Comparison of ENCODE assay signal across 8 cellular contexts in genomic region chr14:22955702-22956575, GRCh38. TPM values are rescaled to one million over a fixed set of nuclear protein-coding genes. Genes with fewer than 3 reads are reported as not detected.
DNase-seq lines count a peak whose midpoint lies in the region; ATAC-seq and TF ChIP-seq lines count a peak whose summit lies in the region.

No MANE protein-coding gene starts in this region.

- H3K4me1 ChIP-seq in SK-N-SH (ENCODE audit: control insufficient read depth in 1 of 2, insufficient read depth in 2 of 2, low read depth in 1 of 2, low read length in 1 of 2), result peaks cover 4 to 6% of the 10 kb centered on the region in 2 experiments; a peak in 2 of 4 replicates
- H3K4me1 ChIP-seq in adrenal gland (replicated peaks in 1 of 2), result peaks cover 0 to 11% of the 10 kb centered on the region in 2 donors

- POLR2A ChIA-PET in SK-N-SH (lab: Yijun Ruan, JAX), result interaction anchor here (0.6 to 1.6 kb wide), 8 partner anchors 10 to 51 kb away, joined by 3 to 8 read pairs (median 4); partner anchors contain the start of genes AJUBA and RBM23

- TF ChIP-seq POLR2A in adrenal gland (IDR thresholded peaks at IDR 0.05), result no peak

- DNase-seq in SK-N-SH, result no peak
- no peak for DNase-seq in adrenal gland
- DNase-seq in kidney tubule cell (ENCODE audit: low spot score), result peak; percentile 84
- peak in 1 of 49 donors; percentile 3 for DNase-seq in substantia nigra (lab: John Stamatoyannopoulos, UW)
- DNase-seq in NCI-H2107 treated with DMSO at 0.1 percent for 48 hours (lab: John Stamatoyannopoulos, UW; ENCODE audit: unreplicated experiment), result no peak
- no peak for DNase-seq in KBM-7

- WGBS in SK-N-SH (ENCODE audit: low lambda C conversion rate), result 59% methylated on average over 19 of the region's 19 CpGs
- 19 to 24% (median 23%) methylated on average over 19 of the region's 19 CpGs for WGBS in adrenal gland, 4 donors

- H4K20me1 ChIP-seq in SK-N-SH (ENCODE audit: insufficient read depth), result no peaks in the 10 kb centered on the region

- H3K36me3 ChIP-seq in SK-N-SH (replicated peaks in 1 of 2; ENCODE audit: control insufficient read depth in 1 of 2, insufficient read depth in 2 of 2, low read length in 1 of 2) (peaks cover 3 to 14% of the 10 kb centered on the region in 2 experiments), adrenal gland (replicated peaks in 1 of 2) (peaks cover 0 to 8% of the 10 kb centered on the region in 2 donors)

- H3K9me3 ChIP-seq in SK-N-SH (no peaks in the 10 kb centered on the region), adrenal gland (replicated peaks in 1 of 3) (no peaks in the 10 kb centered on the region)

- H2AFZ ChIP-seq in SK-N-SH (ENCODE audit: low read depth), result peak overlapping the region; percentile 95

- TF ChIP-seq EP300 in SK-N-SH (IDR thresholded peaks at IDR 0.05; ENCODE audit: borderline replicate concordance in 1 of 2, low read depth in 1 of 2, low read length in 1 of 2), result no peak

- intact Hi-C loops in adrenal gland (cut with DNase I), result no loop called here

- peak overlapping the region; percentile 61 to 88 for H3K4me3 ChIP-seq in SK-N-SH (ENCODE audit: low read depth in 2 of 2, low read length in 1 of 2)
- peak overlapping the region in 3 of 4 donors; percentile 41 to 69 (median 67) for H3K4me3 ChIP-seq in adrenal gland

- no peak for TF ChIP-seq RAD21 in SK-N-SH (IDR thresholded peaks at IDR 0.05; ENCODE audit: low read length)

- peaks cover 15% of the 10 kb centered on the region for H3F3A ChIP-seq in SK-N-SH (replicated peaks; ENCODE audit: insufficient read depth)

- TF ChIP-seq CTCF in SK-N-SH (IDR thresholded peaks at IDR 0.05) (no peak), adrenal gland (IDR thresholded peaks at IDR 0.05) (no peak)

- peak overlapping the region; percentile 86 for H3K4me2 ChIP-seq in SK-N-SH

- H3K9me2 ChIP-seq in SK-N-SH, result no peaks in the 10 kb centered on the region

- H3K9ac ChIP-seq in SK-N-SH, result peak overlapping the region; percentile 89

- CTCF ChIA-PET in SK-N-SH (lab: Yijun Ruan, JAX), result interaction anchor here (1.1 to 3.5 kb wide), 12 partner anchors 10 to 386 kb away, joined by 3 to 16 read pairs (median 5); partner anchors contain the start of gene PRMT5

- H3K79me2 ChIP-seq in SK-N-SH (ENCODE audit: insufficient read depth), result no peaks in the 10 kb centered on the region; the same call in 1 of the 2 replicates

- no peaks in the 10 kb centered on the region for H3K27me3 ChIP-seq in SK-N-SH (ENCODE audit: insufficient read depth)
- H3K27me3 ChIP-seq in adrenal gland, result no peaks in the 10 kb centered on the region

- in situ Hi-C loops in KBM-7 (cut with MboI; ENCODE audit: low pct_unique_long_range_greater_than_20kb, low sequenced_read_pairs), result no loop called here

- ATAC-seq in SK-N-SH treated with all-trans-retinoic acid at 6 μM for 48 hours, result no peak
- ATAC-seq in GM19455 (IDR thresholded peaks at IDR 0.05; ENCODE audit: unreplicated experiment), result no peak

- H3K27ac ChIP-seq in SK-N-SH (ENCODE audit: low read depth in 2 of 2, low read length in 1 of 2) (peak overlapping the region; percentile 85 to 86), adrenal gland (peak overlapping the region; percentile 89 to 98 (median 95)), substantia nigra (ENCODE audit: low read depth, low read length, poor library complexity, severe bottlenecking) (peak overlapping the region; percentile 89)

TF ChIP-seq in SK-N-SH, 30 proteins besides CTCF, POLR2A, EP300 and RAD21:
- TF ChIP-seq FOXJ3 (CRISPR knock-in tag; IDR thresholded peaks at IDR 0.05), result no peak
TF ChIP-seq in SK-N-SH: peak in this region for 0.

TF ChIP-seq in SK-N-SH treated with all-trans-retinoic acid at 6 μM for 48 hours, 23 proteins besides CTCF, POLR2A, EP300 and RAD21:
- TF ChIP-seq ZFP30 (CRISPR knock-in tag; IDR thresholded peaks at IDR 0.05) (no peak), TCF4 (CRISPR knock-in tag; IDR thresholded peaks at IDR 0.05; ENCODE audit: borderline replicate concordance) (no peak)

RNA-seq across cellular contexts. Expression of gene HAUS4, which starts 1.0 kb away (rescaled TPM):
- 25.0 and 27.3 TPM in 2 replicates for polyA plus RNA-seq in SK-N-SH (2012; rRNA removed)
- 20.8 and 25.7 TPM in 2 replicates for polyA plus RNA-seq in SK-N-SH (2012; cell fraction: cytosol; rRNA removed)
- 32.3 and 38.8 TPM in 2 replicates for polyA plus RNA-seq in SK-N-SH (2012; cell fraction: nucleus; rRNA removed)
- total RNA-seq in adrenal gland, result 10 to 100 TPM; 16.8 to 72.2 (median 40.9) TPM
- 10 to 100 TPM; 11.2 to 20.4 (median 20.0) TPM for polyA plus RNA-seq in adrenal gland

RNA-seq across cellular contexts. Expression of gene AJUBA, which starts 26.4 kb away (rescaled TPM):
- polyA plus RNA-seq in SK-N-SH (2012; rRNA removed) (24.4 and 36.2 TPM in 2 replicates), adrenal gland (1 to 10 TPM; 1.4 to 3.6 (median 2.3) TPM)
- polyA plus RNA-seq in SK-N-SH (2012; cell fraction: cytosol; rRNA removed), result 20.0 and 24.7 TPM in 2 replicates
- polyA plus RNA-seq in SK-N-SH (2012; cell fraction: nucleus; rRNA removed), result 37.7 and 54.6 TPM in 2 replicates
- 10 to 100 TPM in 3 of 8 donors, 1 to 10 TPM in 5; 2.0 to 12.6 (median 7.3) TPM for total RNA-seq in adrenal gland

RNA-seq across cellular contexts. Expression of gene PRMT5, which starts 26.8 kb away (rescaled TPM):
- 132 and 174 TPM in 2 replicates for polyA plus RNA-seq in SK-N-SH (2012; rRNA removed)
- 103 and 123 TPM in 2 replicates for polyA plus RNA-seq in SK-N-SH (2012; cell fraction: cytosol; rRNA removed)
- polyA plus RNA-seq in SK-N-SH (2012; cell fraction: nucleus; rRNA removed), result 158 and 224 TPM in 2 replicates
- total RNA-seq in adrenal gland, result 100 to 1,000 TPM in 2 of 8 donors, 10 to 100 TPM in 6; 28.6 to 125 (median 62.8) TPM
- 100 to 1,000 TPM in 1 of 3 donors, 10 to 100 TPM in 2; 20.9 to 134 (median 21.6) TPM for polyA plus RNA-seq in adrenal gland

RNA-seq across cellular contexts. Expression of gene RBM23, which starts 37.0 kb away (rescaled TPM):
- 52.4 and 65.5 TPM in 2 replicates for polyA plus RNA-seq in SK-N-SH (2012; rRNA removed)
- polyA plus RNA-seq in SK-N-SH (2012; cell fraction: cytosol; rRNA removed), result 70.3 and 76.0 TPM in 2 replicates
- 97.7 and 97.9 TPM in 2 replicates for polyA plus RNA-seq in SK-N-SH (2012; cell fraction: nucleus; rRNA removed)
- 1,000 to 10,000 TPM in 2 of 8 donors, 100 to 1,000 TPM in 1, 10 to 100 TPM in 5; 70.4 to 1,877 (median 81.8) TPM for total RNA-seq in adrenal gland
- 10 to 100 TPM; 39.5 to 82.8 (median 43.8) TPM for polyA plus RNA-seq in adrenal gland

RNA-seq across cellular contexts. Expression of gene C14orf93, which starts 54.0 kb away (rescaled TPM):
- 9.1 and 9.5 TPM in 2 replicates for polyA plus RNA-seq in SK-N-SH (2012; rRNA removed)
- 5.4 and 7.8 TPM in 2 replicates for polyA plus RNA-seq in SK-N-SH (2012; cell fraction: cytosol; rRNA removed)
- polyA plus RNA-seq in SK-N-SH (2012; cell fraction: nucleus; rRNA removed), result 12.3 and 14.9 TPM in 2 replicates
- 10 to 100 TPM in 2 of 8 donors, 1 to 10 TPM in 6; 4.0 to 12.4 (median 7.7) TPM for total RNA-seq in adrenal gland
- polyA plus RNA-seq in adrenal gland, result 10 to 100 TPM in 1 of 3 donors, 1 to 10 TPM in 2; 2.9 to 12.5 (median 7.5) TPM
